Comparison of ENCODE assay signal across 2 cellular contexts in genomic region chrX:48154796-48155195, GRCh38.
A peak's percentile ranks its signal among the peaks of the same experiment; 100 is the strongest.
TF ChIP-seq lines count a peak whose summit lies in the region.

No MANE protein-coding gene starts in this region.

TF ChIP-seq in HEK293, 187 proteins besides CTCF, POLR2A, EP300 and RAD21:
- TF ChIP-seq ZSCAN23 (tag by site-specific recombination; IDR thresholded peaks at IDR 0.05) (no peak), ZBTB1 (tag by site-specific recombination; IDR thresholded peaks at IDR 0.05) (no peak), PRDM1 (tag by site-specific recombination; IDR thresholded peaks at IDR 0.05) (peak; percentile 56; the same call in 1 of the 2 replicates), BCL11B (tag by site-specific recombination; IDR thresholded peaks at IDR 0.05; ENCODE audit: low read depth) (no peak), INSM2 (tag by site-specific recombination; IDR thresholded peaks at IDR 0.05) (no peak)

TF ChIP-seq in K562, 482 proteins besides CTCF, POLR2A, EP300 and RAD21:
- TF ChIP-seq ZNF316 (IDR thresholded peaks at IDR 0.05) (peak; percentile 13; the same call in 1 of the 2 replicates), ZNF512 (tag; IDR thresholded peaks at IDR 0.05) (peak; percentile 97), CEBPZ (IDR thresholded peaks at IDR 0.05; ENCODE audit: borderline replicate concordance, low read depth, low read length) (no peak)
